Comparison of ENCODE assay signal across 8 cellular contexts in genomic region chr6:148780918-148781436, GRCh38. TPM values are rescaled to one million over a fixed set of nuclear protein-coding genes. Genes with fewer than 3 reads are reported as not detected.
DNase-seq lines count a peak whose midpoint lies in the region; ATAC-seq lines count a peak whose summit lies in the region.

No MANE protein-coding gene starts in this region.

- ATAC-seq in activated CD4-positive, CD25-positive, alpha-beta regulatory T cell treated with anti-CD3 and anti-CD28 coated beads, Interleukin-2, amount 50 U/mL, for 24 hours = peak; percentile 84 to 89
- ATAC-seq in GM21528 (IDR thresholded peaks at IDR 0.05; ENCODE audit: low FRiP score, unreplicated experiment) = peak; percentile 94
- ATAC-seq in HG03196 (IDR thresholded peaks at IDR 0.05; ENCODE audit: unreplicated experiment) = peak; percentile 98
- ATAC-seq in natural killer cell treated with Interleukin-12 subunit alpha and Interleukin-12 subunit beta and Interleukin-15 and Interleukin-18, amount 100 ng/mL, for 72 hours = peak; percentile 90 to 92

- peak overlapping the region; percentile 21 to 46 for H3K27ac Mint-ChIP-seq in natural killer cell treated with Interleukin-12 subunit alpha and Interleukin-12 subunit beta and Interleukin-15 and Interleukin-18, amount 100 ng/mL, for 72 hours

- no peaks in the 10 kb centered on the region for H3K9me3 Mint-ChIP-seq in natural killer cell treated with Interleukin-12 subunit alpha and Interleukin-12 subunit beta and Interleukin-15 and Interleukin-18, amount 100 ng/mL, for 72 hours

- H3K4me1 Mint-ChIP-seq in natural killer cell treated with Interleukin-12 subunit alpha and Interleukin-12 subunit beta and Interleukin-15 and Interleukin-18, amount 100 ng/mL, for 72 hours (ENCODE audit: low read depth in 2 of 2) = peaks cover 30 to 37% of the 10 kb centered on the region in 2 donors

- no peak for DNase-seq in activated CD4-positive, CD25-positive, alpha-beta regulatory T cell treated with anti-CD3 and anti-CD28 coated beads, Interleukin-2, amount 50 U/mL, for 72 hours
- DNase-seq in natural killer cell treated with Interleukin-12 subunit alpha and Interleukin-12 subunit beta and Interleukin-15 and Interleukin-18, amount 100 ng/mL, for 72 hours (ENCODE audit: low spot score) = no peak
- DNase-seq in NCI-H345 treated with DMSO at 0.1 percent for 48 hours (lab: John Stamatoyannopoulos, UW; ENCODE audit: unreplicated experiment) = no peak
- no peak for DNase-seq in dedifferentiated amniotic fluid mesenchymal stem cell (ENCODE audit: extremely low spot score)
- no peak for DNase-seq in globus pallidus (ENCODE audit: low spot score)

- peak overlapping the region; percentile 62 for H3K4me3 Mint-ChIP-seq in natural killer cell treated with Interleukin-12 subunit alpha and Interleukin-12 subunit beta and Interleukin-15 and Interleukin-18, amount 100 ng/mL, for 72 hours

- H3K36me3 Mint-ChIP-seq in natural killer cell treated with Interleukin-12 subunit alpha and Interleukin-12 subunit beta and Interleukin-15 and Interleukin-18, amount 100 ng/mL, for 72 hours = no peaks in the 10 kb centered on the region

- H3K27me3 Mint-ChIP-seq in natural killer cell treated with Interleukin-12 subunit alpha and Interleukin-12 subunit beta and Interleukin-15 and Interleukin-18, amount 100 ng/mL, for 72 hours = no peaks in the 10 kb centered on the region

RNA-seq across cellular contexts. Expression of gene UST, which starts 34.1 kb away (rescaled TPM):
- total RNA-seq in natural killer cell treated with Interleukin-12 subunit alpha and Interleukin-12 subunit beta and Interleukin-15 and Interleukin-18, amount 100 ng/mL, for 72 hours = 1 to 10 TPM; 1.6 to 3.0 TPM
